ENCODE assay signal across 20 cellular contexts in the genomic region with DNA sequence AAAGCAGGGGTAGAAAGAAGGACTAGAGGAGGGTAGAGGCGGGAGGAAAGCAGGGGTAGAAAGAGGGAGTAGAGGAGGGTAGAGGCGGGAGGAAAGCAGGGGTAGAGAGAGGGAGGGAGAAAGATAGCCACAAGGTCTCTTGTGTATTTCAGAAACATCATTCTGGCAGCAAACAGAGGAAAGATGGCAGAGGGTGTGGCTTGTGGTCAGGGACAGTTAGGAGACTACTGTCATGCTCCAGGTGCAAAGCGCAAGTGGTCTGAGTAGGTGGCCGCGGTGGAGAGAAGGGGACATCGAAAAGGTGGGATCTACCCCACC.
DNase-seq lines count a peak whose midpoint lies in the region; TF ChIP-seq lines count a peak whose summit lies in the region.
"Had no signal": no experiment of that assay in that cellular context is flagged by ENCODE, and none has a peak within 500 bp of the region (broad histone marks: within the 10 kb centered on the region; RNA-seq: fewer than 3 reads in every experiment).

No MANE protein-coding gene starts in this region.

- H3K9me3 Mint-ChIP-seq in T-helper 1 cell treated with Interleukin-12 subunit alpha and Interleukin-12 subunit beta and Interleukin-4 antibody, amounts not matched to agents 30 μg/mL and 1 μg/mL, for 36 hours = no peaks in the 10 kb centered on the region
- H3K9me3 Mint-ChIP-seq in brain = peaks cover 0 to 4% (median 3%) of the 10 kb centered on the region in 5 experiments
- H3K9me3 Mint-ChIP-seq: activated B cell treated with CpG ODN at 0.5 μM for 24 hours, endodermal cell had no signal

- WGBS in smooth muscle cell (ENCODE audit: low lambda C conversion rate) = 89% methylated on average over 6 of the region's 6 CpGs

- H3K27ac ChIP-seq in BLaER1 (peak overlapping the region; percentile 77), smooth muscle cell (ENCODE audit: low read depth) (no peak overlapping the region)
- H3K27ac ChIP-seq: body of pancreas, stomach had no signal

- H2AFZ ChIP-seq in smooth muscle cell (ENCODE audit: low read depth) = no peak overlapping the region

- TF ChIP-seq CTCF in brain (conservative IDR thresholded peaks at IDR 0.05) (no peak), smooth muscle cell (IDR thresholded peaks at IDR 0.05; ENCODE audit: borderline replicate concordance, insufficient read depth, poor library complexity, severe bottlenecking) (no peak)

- H3K9ac ChIP-seq in BLaER1 (no peak overlapping the region; the same call in 1 of the 2 replicates), smooth muscle cell (ENCODE audit: low read depth) (no peak overlapping the region)

- no peaks in the 10 kb centered on the region for H3K36me3 Mint-ChIP-seq in T-helper 1 cell treated with Interleukin-12 subunit alpha and Interleukin-12 subunit beta and Interleukin-4 antibody, amounts not matched to agents 30 μg/mL and 1 μg/mL, for 36 hours (ENCODE audit: low read depth)
- H3K36me3 Mint-ChIP-seq in brain = no peaks in the 10 kb centered on the region

- no peaks in the 10 kb centered on the region for H3F3A ChIP-seq in smooth muscle cell (ENCODE audit: low read depth)

- H3K4me1 ChIP-seq in BLaER1 = peaks cover 100% of the 10 kb centered on the region
- peaks cover 14% of the 10 kb centered on the region for H3K4me1 ChIP-seq in smooth muscle cell (ENCODE audit: low read depth)

- no peaks in the 10 kb centered on the region for H4K20me1 ChIP-seq in BLaER1
- no peaks in the 10 kb centered on the region for H4K20me1 ChIP-seq in smooth muscle cell (ENCODE audit: low read depth)

- H3K27me3 Mint-ChIP-seq in T-helper 1 cell treated with Interleukin-12 subunit alpha and Interleukin-12 subunit beta and Interleukin-4 antibody, amounts not matched to agents 30 μg/mL and 1 μg/mL, for 36 hours (ENCODE audit: low read depth) = peaks cover 32% of the 10 kb centered on the region
- peaks cover 10% of the 10 kb centered on the region for H3K27me3 Mint-ChIP-seq in brain

- H3K4me3 Mint-ChIP-seq in T-helper 1 cell treated with Interleukin-12 subunit alpha and Interleukin-12 subunit beta and Interleukin-4 antibody, amounts not matched to agents 30 μg/mL and 1 μg/mL, for 36 hours = no peak overlapping the region
- H3K4me3 Mint-ChIP-seq in brain = no peak overlapping the region
- H3K4me3 Mint-ChIP-seq: activated B cell treated with CpG ODN at 0.5 μM for 24 hours, endodermal cell had no signal

- peaks cover 38% of the 10 kb centered on the region for H3K4me1 Mint-ChIP-seq in T-helper 1 cell treated with Interleukin-12 subunit alpha and Interleukin-12 subunit beta and Interleukin-4 antibody, amounts not matched to agents 30 μg/mL and 1 μg/mL, for 36 hours (ENCODE audit: low read depth)
- peaks cover 81% of the 10 kb centered on the region for H3K4me1 Mint-ChIP-seq in brain

- peak overlapping the region; percentile 70 for H3K27ac Mint-ChIP-seq in T-helper 1 cell treated with Interleukin-12 subunit alpha and Interleukin-12 subunit beta and Interleukin-4 antibody, amounts not matched to agents 30 μg/mL and 1 μg/mL, for 36 hours
- peak overlapping the region in 4 of 5 experiments; percentile 48 to 93 (median 74) for H3K27ac Mint-ChIP-seq in brain
- H3K27ac Mint-ChIP-seq: activated B cell treated with CpG ODN at 0.5 μM for 24 hours, endodermal cell had no signal

- H3K9me3 ChIP-seq in BLaER1 (no peaks in the 10 kb centered on the region), smooth muscle cell (replicated peaks; ENCODE audit: low read depth) (no peaks in the 10 kb centered on the region)
- H3K9me3 ChIP-seq: body of pancreas, stomach had no signal

- no peak for DNase-seq in T-helper 1 cell
- DNase-seq in NCI-H187 (lab: John Stamatoyannopoulos, UW) = peak; percentile 54 to 92
- no peak for DNase-seq in NCI-H146 (lab: John Stamatoyannopoulos, UW)
- no peak for DNase-seq in NCI-H2029 treated with DMSO at 0.1 percent for 48 hours (lab: John Stamatoyannopoulos, UW)
- no peak for DNase-seq in smooth muscle cell (lab: John Stamatoyannopoulos, UW; ENCODE audit: unreplicated experiment)
- DNase-seq: 8988T; activated B cell treated with CpG ODN at 0.5 μM for 24 hours; body of pancreas; endodermal cell; left colon; mesenchymal stem cell; NCI-H524; retina; stimulated activated CD4-positive, alpha-beta T cell treated with anti-CD3 and anti-CD28 coated beads, Interleukin-12 subunit alpha, Interleukin-12 subunit beta, amount 100 ng/mL, for 4 hours; stomach; T-helper 9 cell; trophoblast cell had no signal

- H3K36me3 ChIP-seq in BLaER1 (no peaks in the 10 kb centered on the region), smooth muscle cell (ENCODE audit: low read depth) (no peaks in the 10 kb centered on the region)
- H3K36me3 ChIP-seq: stomach had no signal

- no peaks in the 10 kb centered on the region for H3K27me3 ChIP-seq in BLaER1
- peaks cover 7% of the 10 kb centered on the region for H3K27me3 ChIP-seq in smooth muscle cell (ENCODE audit: low read depth)
- H3K27me3 ChIP-seq: body of pancreas had no signal

- H3K79me2 ChIP-seq in smooth muscle cell (ENCODE audit: low read depth) = no peaks in the 10 kb centered on the region

- H3K4me2 ChIP-seq in BLaER1 (peak overlapping the region; percentile 91), smooth muscle cell (no peak overlapping the region)

- no peak overlapping the region for H3K4me3 ChIP-seq in BLaER1
- H3K4me3 ChIP-seq in smooth muscle cell = no peak overlapping the region
- H3K4me3 ChIP-seq: body of pancreas, stomach had no signal

Comparison
In these comparisons a context has a peak if more than half of its experiments do, and no peak if none do; other contexts are left out.
1. DNase-seq: peak in NCI-H187 (2 of 2); none in T-helper 1 cell (0 of 5), NCI-H146 (single experiment), NCI-H2029 treated with DMSO at 0.1 percent for 48 hours (single experiment) and smooth muscle cell (single experiment).